ENCODE assay signal across 12 cellular contexts in the genomic region with DNA sequence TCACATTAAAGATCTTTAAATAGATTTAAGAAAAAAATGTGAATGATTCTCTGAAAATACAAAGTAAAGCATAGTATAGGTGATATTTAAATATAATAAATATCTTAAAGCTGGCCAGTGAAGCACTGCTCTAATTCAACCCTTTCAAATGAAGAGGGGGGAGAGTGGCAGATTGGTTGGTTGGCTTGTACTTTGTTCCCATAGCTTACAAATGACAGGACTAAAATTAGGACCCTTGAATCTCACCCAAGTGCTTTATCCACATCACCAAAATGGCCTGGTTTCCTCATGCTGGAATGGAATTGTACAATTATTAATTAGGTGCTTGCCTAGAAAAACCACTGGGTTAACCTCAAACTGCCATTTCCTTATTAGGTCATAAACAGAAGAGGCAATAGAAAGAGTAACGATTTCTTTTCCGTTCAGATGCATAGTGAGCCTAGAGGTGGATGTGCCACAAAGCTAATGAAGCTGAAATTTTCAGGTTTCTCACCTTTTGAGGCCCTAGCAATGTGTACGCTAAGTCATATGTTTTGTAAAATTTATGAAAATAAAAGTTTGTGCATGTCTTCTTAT.
"Had no signal": no experiment of that assay in that cellular context is flagged by ENCODE, and none has a peak within 500 bp of the region (broad histone marks: within the 10 kb centered on the region; RNA-seq: fewer than 3 reads in every experiment).

No MANE protein-coding gene starts in this region.

- H3K27me3 ChIP-seq: esophagus muscularis mucosa, neural progenitor cell, thyroid gland had no signal

- H3K4me1 ChIP-seq: neural progenitor cell, thyroid gland had no signal

- H3K36me3 ChIP-seq: esophagus muscularis mucosa, neural progenitor cell, thyroid gland had no signal

- H3K9me3 ChIP-seq: thyroid gland had no signal

- ATAC-seq: activated CD8-positive, alpha-beta T cell treated with anti-CD3 and anti-CD28 coated beads for 36 hours; activated T-cell treated with anti-CD3 and anti-CD28 coated beads, Interleukin-2, amount 50 U/mL, for 4 hours; stimulated activated effector memory CD8-positive, alpha-beta T cell treated with anti-CD3 and anti-CD28 coated beads, Interleukin-12 subunit alpha, Interleukin-12 subunit beta, amount 100 ng/mL, for 72 hours had no signal

- DNase-seq: activated B cell treated with CpG ODN at 0.5 μM for 24 hours; activated CD4-positive, alpha-beta T cell treated with anti-CD3 and anti-CD28 coated beads for 48 hours; activated CD8-positive, alpha-beta T cell treated with anti-CD3 and anti-CD28 coated beads for 36 hours; activated effector memory CD4-positive, alpha-beta T cell treated with anti-CD3 and anti-CD28 coated beads, Interleukin-2, amount 50 U/mL, for 16 hours; activated T-cell treated with anti-CD3 and anti-CD28 coated beads, Interleukin-2, amount 50 U/mL, for 4 hours; thyroid gland had no signal

- FAIRE-seq: TTC549 had no signal

- H3K27ac ChIP-seq: coronary artery, esophagus muscularis mucosa, neural progenitor cell, thyroid gland had no signal

- H3K4me3 ChIP-seq: coronary artery, esophagus muscularis mucosa, lung, neural progenitor cell, thyroid gland had no signal
